8 cellular contexts compared by ENCODE assay signal in genomic region chr3:54188176-54188791, GRCh38.
DNase-seq lines count a peak whose midpoint lies in the region; ATAC-seq and FAIRE-seq lines count a peak whose summit lies in the region.

No MANE protein-coding gene starts in this region.

- H3K4me1 ChIP-seq in CD4-positive, alpha-beta memory T cell (ENCODE audit: insufficient read depth, low read length): no peaks in the 10 kb centered on the region

- intact Hi-C loops in CD4-positive, alpha-beta memory T cell (cut with micrococcal nuclease): no loop called here

- H3K9me3 ChIP-seq in CD4-positive, alpha-beta memory T cell (ENCODE audit: control insufficient read depth in 1 of 2, low read length in 2 of 2): no peaks in the 10 kb centered on the region

- H3K36me3 Mint-ChIP-seq in CD4-positive, alpha-beta memory T cell: no peaks in the 10 kb centered on the region

- no peaks in the 10 kb centered on the region for H3K4me1 Mint-ChIP-seq in CD4-positive, alpha-beta memory T cell

- no peaks in the 10 kb centered on the region for H3K27me3 ChIP-seq in CD4-positive, alpha-beta memory T cell (ENCODE audit: insufficient read depth, low read length)

- no peak for ATAC-seq in HG02642 (IDR thresholded peaks at IDR 0.05; ENCODE audit: poor library complexity, unreplicated experiment)

- no peak overlapping the region for H3K27ac Mint-ChIP-seq in CD4-positive, alpha-beta memory T cell

- H3K9me3 Mint-ChIP-seq in CD4-positive, alpha-beta memory T cell: peaks cover 7 to 15% (median 9%) of the 10 kb centered on the region in 8 donors

- no peak overlapping the region for H3K27ac ChIP-seq in CD4-positive, alpha-beta memory T cell (ENCODE audit: low read depth, low read length)

- FAIRE-seq in urothelium cell line (lab: Jason Lieb, UNC): peak; percentile 70

- peak in 4 of 5 donors; percentile 10 to 18 (median 16) for DNase-seq in CD4-positive, alpha-beta memory T cell
- DNase-seq in HPDE6-E6E7 (ENCODE audit: extremely low spot score) (peak; percentile 9), iPS DF 19.7 (ENCODE audit: low read depth, low spot score) (peak; percentile 56), urothelium cell line (ENCODE audit: low spot score) (peak; percentile 71), NCI-H1092 (lab: John Stamatoyannopoulos, UW) (no peak), C1 segment of cervical spinal cord (lab: John Stamatoyannopoulos, UW) (no peak)
- DNase-seq in activated CD4-positive, alpha-beta T cell treated with anti-CD3 and anti-CD28 coated beads, Interleukin-2, amount 50 U/mL, for 48 hours: peak; percentile 7 to 23

- H3K4me3 Mint-ChIP-seq in CD4-positive, alpha-beta memory T cell: no peak overlapping the region

- H3K4me3 ChIP-seq in CD4-positive, alpha-beta memory T cell (ENCODE audit: low read length in 2 of 2): no peak overlapping the region

- POLR2A ChIA-PET in CD4-positive, alpha-beta memory T cell (lab: Charles Lee; ENCODE audit: partially characterized antibody): no interaction called here

- H3K27me3 Mint-ChIP-seq in CD4-positive, alpha-beta memory T cell: no peaks in the 10 kb centered on the region

- CTCF ChIA-PET in CD4-positive, alpha-beta memory T cell (lab: Charles Lee; ENCODE audit: partially characterized antibody): no interaction called here

- H3K36me3 ChIP-seq in CD4-positive, alpha-beta memory T cell (ENCODE audit: insufficient read depth, low read length): no peaks in the 10 kb centered on the region

Comparison
In these comparisons a context has a peak if more than half of its experiments do, and no peak if none do; other contexts are left out.
1. DNase-seq: peak in CD4-positive, alpha-beta memory T cell (4 of 5), HPDE6-E6E7 (single experiment), activated CD4-positive, alpha-beta T cell treated with anti-CD3 and anti-CD28 coated beads, Interleukin-2, amount 50 U/mL, for 48 hours (2 of 2), iPS DF 19.7 (single experiment) and urothelium cell line (single experiment); none in NCI-H1092 (single experiment) and C1 segment of cervical spinal cord (0 of 14).